Comparison of ENCODE assay signal across 30 cellular contexts in genomic region chr4:39133623-39134022, GRCh38.
"Had no signal": no experiment of that assay in that cellular context is flagged by ENCODE, and none has a peak within 500 bp of the region (broad histone marks: within the 10 kb centered on the region; RNA-seq: fewer than 3 reads in every experiment).

No MANE protein-coding gene starts in this region.

- H3K4me1 ChIP-seq: gastrocnemius medialis had no signal

- H3K27ac ChIP-seq: body of pancreas, esophagus muscularis mucosa, foreskin keratinocyte, gastrocnemius medialis, heart left ventricle had no signal

- FAIRE-seq: colon had no signal

- H3K9me3 Mint-ChIP-seq: activated CD4-positive, alpha-beta memory T cell treated with anti-CD3 and anti-CD28 coated beads, Interleukin-2, amount 10 ng/mL, durations not matched to agents 7 days and 5 days; activated CD4-positive, alpha-beta T cell treated with anti-CD3 and anti-CD28 coated beads, Interleukin-2, amount 10 ng/mL, durations not matched to agents 24 days and 14 days; activated naive CD4-positive, alpha-beta T cell treated with anti-CD3 and anti-CD28 coated beads for 36 hours; activated T-cell treated with anti-CD3 and anti-CD28 coated beads, Interleukin-2, amount 50 U/mL, for 4 hours; activated T-helper 2 cell treated with anti-CD3 and anti-CD28 coated beads, Interferon-gamma antibody, Interleukin-2, Interleukin-4, amounts not matched to agents 10 μg/mL and 5 μg/mL and 100 μg/mL, durations not matched to agents 14 hours and 24 hours and 36 hours; effector memory CD8-positive, alpha-beta T cell; T-helper 2 cell treated with Interferon-gamma antibody and Interleukin-4, amounts not matched to agents 5 μg/mL and 100 μg/mL, for 36 hours had no signal

- H3K4me3 Mint-ChIP-seq: activated CD4-positive, alpha-beta memory T cell treated with anti-CD3 and anti-CD28 coated beads, Interleukin-2, amount 10 ng/mL, durations not matched to agents 7 days and 5 days; activated CD4-positive, alpha-beta T cell treated with anti-CD3 and anti-CD28 coated beads for 36 hours; activated CD4-positive, alpha-beta T cell treated with anti-CD3 and anti-CD28 coated beads, Interleukin-2, amount 10 ng/mL, durations not matched to agents 24 days and 14 days; activated naive CD4-positive, alpha-beta T cell treated with anti-CD3 and anti-CD28 coated beads for 36 hours; activated naive CD8-positive, alpha-beta T cell; activated T-cell treated with anti-CD3 and anti-CD28 coated beads, Interleukin-2, amount 50 U/mL, for 4 hours; effector memory CD8-positive, alpha-beta T cell; T-helper 17 cell; T-helper 2 cell treated with Interferon-gamma antibody and Interleukin-4, amounts not matched to agents 5 μg/mL and 100 μg/mL, for 36 hours had no signal

- H3K27me3 ChIP-seq: body of pancreas, esophagus muscularis mucosa, foreskin keratinocyte, gastrocnemius medialis, heart left ventricle had no signal

- H3K27ac Mint-ChIP-seq: activated CD4-positive, alpha-beta memory T cell treated with anti-CD3 and anti-CD28 coated beads, Interleukin-2, amount 10 ng/mL, durations not matched to agents 7 days and 5 days; activated CD4-positive, alpha-beta T cell treated with anti-CD3 and anti-CD28 coated beads for 36 hours; activated CD4-positive, alpha-beta T cell treated with anti-CD3 and anti-CD28 coated beads, Interleukin-2, amount 10 ng/mL, durations not matched to agents 24 days and 14 days; activated naive CD4-positive, alpha-beta T cell treated with anti-CD3 and anti-CD28 coated beads for 36 hours; activated naive CD8-positive, alpha-beta T cell; activated T-helper 2 cell treated with anti-CD3 and anti-CD28 coated beads, Interferon-gamma antibody, Interleukin-2, Interleukin-4, amounts not matched to agents 10 μg/mL and 5 μg/mL and 100 μg/mL, durations not matched to agents 14 hours and 24 hours and 36 hours; effector memory CD8-positive, alpha-beta T cell; T-helper 17 cell; T-helper 2 cell treated with Interferon-gamma antibody and Interleukin-4, amounts not matched to agents 5 μg/mL and 100 μg/mL, for 36 hours had no signal

- H3K36me3 ChIP-seq: esophagus muscularis mucosa, gastrocnemius medialis, heart left ventricle had no signal

- DNase-seq: activated CD4-positive, alpha-beta memory T cell treated with anti-CD3 and anti-CD28 coated beads, Interleukin-2, amount 10 ng/mL, durations not matched to agents 7 days and 5 days; activated CD4-positive, alpha-beta T cell treated with anti-CD3 and anti-CD28 coated beads for 36 hours; activated CD4-positive, alpha-beta T cell treated with anti-CD3 and anti-CD28 coated beads, Interleukin-2, amount 10 ng/mL, durations not matched to agents 24 days and 14 days; activated CD4-positive, CD25-positive, alpha-beta regulatory T cell; activated CD4-positive, CD25-positive, alpha-beta regulatory T cell treated with anti-CD3 and anti-CD28 coated beads, Interleukin-2, amount 50 U/mL, for 72 hours; activated CD8-positive, alpha-beta memory T cell treated with anti-CD3 and anti-CD28 coated beads, Interleukin-2, amount 50 U/mL, for 48 hours; activated effector memory CD4-positive, alpha-beta T cell treated with anti-CD3 and anti-CD28 coated beads, Interleukin-2, amount 50 U/mL, for 16 hours; activated naive CD4-positive, alpha-beta T cell treated with anti-CD3 and anti-CD28 coated beads for 36 hours; activated T-cell treated with anti-CD3 and anti-CD28 coated beads, Interleukin-2, amount 50 U/mL, for 4 hours; amniotic stem cell; aorta; body of pancreas; caudate nucleus; cortex of kidney; dermis blood vessel endothelial cell; effector CD4-positive, alpha-beta T cell; effector memory CD8-positive, alpha-beta T cell; erythroblast; foreskin keratinocyte; gastrocnemius medialis; glutamatergic neuron; heart left ventricle; T-helper 1 cell; T-helper 17 cell; T1000 had no signal

- ATAC-seq: activated CD4-positive, alpha-beta T cell treated with anti-CD3 and anti-CD28 coated beads for 36 hours; activated T-cell treated with anti-CD3 and anti-CD28 coated beads, Interleukin-2, amount 50 U/mL, for 4 hours; body of pancreas; effector memory CD8-positive, alpha-beta T cell; foreskin keratinocyte; gastrocnemius medialis; heart left ventricle; T-helper 17 cell had no signal

- H3K9me3 ChIP-seq: body of pancreas, esophagus muscularis mucosa, gastrocnemius medialis, heart left ventricle had no signal

- H3K4me3 ChIP-seq: body of pancreas, esophagus muscularis mucosa, gastrocnemius medialis, heart left ventricle had no signal

- H3K27me3 Mint-ChIP-seq: activated CD4-positive, alpha-beta memory T cell treated with anti-CD3 and anti-CD28 coated beads, Interleukin-2, amount 10 ng/mL, durations not matched to agents 7 days and 5 days; activated CD4-positive, alpha-beta T cell treated with anti-CD3 and anti-CD28 coated beads for 36 hours; activated CD4-positive, alpha-beta T cell treated with anti-CD3 and anti-CD28 coated beads, Interleukin-2, amount 10 ng/mL, durations not matched to agents 24 days and 14 days; activated naive CD8-positive, alpha-beta T cell; effector memory CD8-positive, alpha-beta T cell; T-helper 17 cell had no signal
